ENCODE assay signal across 19 cellular contexts in the genomic region with DNA sequence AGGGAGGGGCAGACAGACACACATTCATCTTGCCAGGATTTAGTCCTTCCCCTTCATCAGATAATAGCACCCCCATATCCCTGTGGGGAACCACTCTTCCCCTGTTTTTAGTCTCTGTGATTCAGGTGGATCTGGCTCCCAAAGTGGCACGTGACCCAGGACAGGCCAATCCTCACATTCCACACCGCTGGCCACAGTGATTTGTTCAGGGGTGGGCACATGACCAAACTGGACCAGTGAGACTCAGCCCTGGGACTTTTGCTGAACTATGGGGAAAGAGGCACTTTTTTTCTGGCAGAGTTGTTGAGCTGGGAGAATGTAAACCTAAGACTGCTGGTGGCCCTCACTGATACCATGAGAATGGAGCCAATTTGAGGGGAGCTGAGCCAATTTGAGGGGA. TPM values are rescaled to one million over a fixed set of nuclear protein-coding genes. Genes with fewer than 3 reads are reported as not detected.
DNase-seq lines count a peak whose midpoint lies in the region; ATAC-seq, FAIRE-seq and TF ChIP-seq lines count a peak whose summit lies in the region.
"Had no signal": no experiment of that assay in that cellular context is flagged by ENCODE, and none has a peak within 500 bp of the region (broad histone marks: within the 10 kb centered on the region; RNA-seq: fewer than 3 reads in every experiment).

No MANE protein-coding gene starts in this region.

- H3K4me1 ChIP-seq in HepG2 (ENCODE audit: insufficient read depth, low read length): peaks cover 14% of the 10 kb centered on the region
- H3K4me1 ChIP-seq in right lobe of liver: peaks cover 0 to 21% (median 7%) of the 10 kb centered on the region in 4 donors
- peaks cover 0 to 13% of the 10 kb centered on the region in 2 donors for H3K4me1 ChIP-seq in kidney (ENCODE audit: control insufficient read depth in 1 of 2, insufficient read depth in 1 of 2, low read depth in 1 of 2, low read length in 2 of 2)
- H3K4me1 ChIP-seq in thyroid gland: peaks cover 56 to 66% of the 10 kb centered on the region in 2 donors
- H3K4me1 ChIP-seq: SJSA1 had no signal

- in situ Hi-C loops in HepG2 (cut with HindIII; ENCODE audit: extremely low pct_ligation_motif_present, low pct_unique_long_range_greater_than_20kb): no loop called here

- no peaks in the 10 kb centered on the region for H3K36me3 Mint-ChIP-seq in activated T-helper 17 cell treated with anti-CD3 and anti-CD28 coated beads, Interleukin-2, amount 50 U/mL, for 72 hours (ENCODE audit: low read depth)

- no peak for FAIRE-seq in HepG2 (lab: Jason Lieb, UNC)
- FAIRE-seq in kidney (lab: Jason Lieb, UNC): no peak
- FAIRE-seq: GM19239 had no signal

- TF ChIP-seq EP300 in HepG2 (IDR thresholded peaks at IDR 0.05; ENCODE audit: low read depth in 2 of 2, low read length in 2 of 2): no peak
- TF ChIP-seq EP300 in HepG2 (CRISPR knock-in tag; IDR thresholded peaks at IDR 0.05; ENCODE audit: borderline replicate concordance): no peak

- H3K4me3 ChIP-seq in HepG2 (replicated peaks in 1 of 3; ENCODE audit: insufficient read depth in 1 of 3, low read depth in 2 of 3, low read length in 3 of 3) (no peak overlapping the region), right lobe of liver (no peak overlapping the region), kidney (ENCODE audit: low read length in 2 of 2) (no peak overlapping the region), thyroid gland (replicated peaks in 1 of 3) (no peak overlapping the region)
- H3K4me3 ChIP-seq: SJSA1 had no signal

- H4K20me1 ChIP-seq in HepG2 (ENCODE audit: insufficient read depth, low read length): no peaks in the 10 kb centered on the region

- no peaks in the 10 kb centered on the region for H3K79me2 ChIP-seq in HepG2 (ENCODE audit: insufficient read depth, low read length)

- H3K9me3 ChIP-seq in HepG2 (ENCODE audit: low read length): no peaks in the 10 kb centered on the region
- H3K9me3 ChIP-seq in right lobe of liver: no peaks in the 10 kb centered on the region
- no peaks in the 10 kb centered on the region for H3K9me3 ChIP-seq in kidney (ENCODE audit: control insufficient read depth in 1 of 2, low read length in 2 of 2)
- no peaks in the 10 kb centered on the region for H3K9me3 ChIP-seq in thyroid gland
- H3K9me3 ChIP-seq: SJSA1 had no signal

- 0% methylated on average over 2 of the region's 2 CpGs for WGBS in HepG2 (ENCODE audit: low lambda C conversion rate)
- WGBS in right lobe of liver (ENCODE audit: insufficient coverage, low coverage, low lambda C conversion rate, missing lambda C conversion rate): no CpG with 5 or more reads among the region's 2 CpGs
- WGBS in thyroid gland, 2 donors: 51 to 63% methylated on average over 2 of the region's 2 CpGs

- BruUV-seq in HepG2 (replicated peaks; lab: Mats Ljungman, UMichigan): no TSS peak

- intact Hi-C loops in HepG2 (cut with micrococcal nuclease; ENCODE audit: unreplicated experiment) (no loop called here), right lobe of liver (cut with DNase I) (no loop called here), kidney (cut with DNase I) (no loop called here), thyroid gland (cut with DNase I) (no loop called here)

- TF ChIP-seq RAD21 in HepG2 (CRISPR knock-in tag; IDR thresholded peaks at IDR 0.05): no peak

- TF ChIP-seq CTCF in HepG2 (CRISPR knock-in tag; IDR thresholded peaks at IDR 0.05) (no peak), right lobe of liver (IDR thresholded peaks at IDR 0.05) (no peak), kidney (IDR thresholded peaks at IDR 0.05; ENCODE audit: borderline replicate concordance, extremely low read depth, insufficient read depth) (no peak), thyroid gland (IDR thresholded peaks at IDR 0.05) (no peak)

- POLR2A ChIA-PET in HepG2 (lab: Yijun Ruan, JAX): no interaction called here

- no peak for DNase-seq in HepG2 (ENCODE audit: low spot score)
- no peak for DNase-seq in right lobe of liver
- DNase-seq in kidney: peak; percentile 41
- DNase-seq in thyroid gland: peak; percentile 57 to 74
- no peak for DNase-seq in nucleus accumbens (lab: John Stamatoyannopoulos, UW)
- DNase-seq in RKO (ENCODE audit: low spot score): no peak
- DNase-seq: C1 segment of cervical spinal cord; GF-D8; H7; NCI-H1930; NCI-H2171; NCI-H446 treated with DMSO at 0.1 percent for 48 hours; NK-92 treated with Interleukin-12 subunit alpha and Interleukin-12 subunit beta, amount 100 ng/mL, for 24 hours; PC-3 had no signal

- TF ChIP-seq POLR2A in HepG2 (IDR thresholded peaks at IDR 0.05; ENCODE audit: insufficient read depth in 1 of 2, low read depth in 2 of 2, low read length in 2 of 2) (no peak), right lobe of liver (IDR thresholded peaks at IDR 0.05) (no peak), thyroid gland (IDR thresholded peaks at IDR 0.05) (no peak)

- H3K9me3 Mint-ChIP-seq in activated T-helper 17 cell treated with anti-CD3 and anti-CD28 coated beads, Interleukin-2, amount 50 U/mL, for 72 hours: no peaks in the 10 kb centered on the region

- no peaks in the 10 kb centered on the region for H3K27me3 Mint-ChIP-seq in activated T-helper 17 cell treated with anti-CD3 and anti-CD28 coated beads, Interleukin-2, amount 50 U/mL, for 72 hours

- H3K27me3 ChIP-seq in HepG2 (ENCODE audit: control insufficient read depth in 1 of 2, insufficient read depth in 2 of 2, low read length in 2 of 2) (0 out of 5 replicates have a peak, but pooled peaks cover 0 to 3% of the 10 kb centered on the region in 2 experiments), right lobe of liver (no peaks in the 10 kb centered on the region), thyroid gland (no peaks in the 10 kb centered on the region)

- H3K27ac Mint-ChIP-seq in activated T-helper 17 cell treated with anti-CD3 and anti-CD28 coated beads, Interleukin-2, amount 50 U/mL, for 72 hours: no peak overlapping the region

- CTCF ChIA-PET in HepG2 (lab: Yijun Ruan, JAX; ENCODE audit: low intra/inter-chr PET ratio, low total read pairs): no interaction called here

- no peaks in the 10 kb centered on the region for H3K4me1 Mint-ChIP-seq in activated T-helper 17 cell treated with anti-CD3 and anti-CD28 coated beads, Interleukin-2, amount 50 U/mL, for 72 hours

- no peak overlapping the region for H3K4me3 Mint-ChIP-seq in activated T-helper 17 cell treated with anti-CD3 and anti-CD28 coated beads, Interleukin-2, amount 50 U/mL, for 72 hours

- no peak overlapping the region for H3K27ac ChIP-seq in HepG2 (ENCODE audit: extremely low read length, insufficient read depth, low read length)
- H3K27ac ChIP-seq in right lobe of liver: no peak overlapping the region
- H3K27ac ChIP-seq in kidney (ENCODE audit: low read depth in 2 of 2, low read length in 2 of 2): no peak overlapping the region
- H3K27ac ChIP-seq in thyroid gland: peak overlapping the region; percentile 93 to 98 (median 98)
- H3K27ac ChIP-seq: SJSA1 had no signal

- no peak overlapping the region for H2AFZ ChIP-seq in HepG2 (ENCODE audit: low read length)

- H3K4me2 ChIP-seq in HepG2 (ENCODE audit: low read depth, low read length): no peak overlapping the region

- no peak for ATAC-seq in HepG2
- no peak for ATAC-seq in right lobe of liver
- peak; percentile 29 for ATAC-seq in activated T-helper 17 cell treated with anti-CD3 and anti-CD28 coated beads, Interleukin-2, amount 50 U/mL, for 72 hours (replicated peaks)
- ATAC-seq in GM19455 (IDR thresholded peaks at IDR 0.05; ENCODE audit: unreplicated experiment): no peak
- ATAC-seq: PC-3 had no signal

- H3K9ac ChIP-seq in HepG2 (ENCODE audit: insufficient read depth, low read depth, low read length) (no peak overlapping the region), kidney (ENCODE audit: low read length in 2 of 2) (no peak overlapping the region)

- no peaks in the 10 kb centered on the region for H3K36me3 ChIP-seq in HepG2 (replicated peaks in 1 of 2; ENCODE audit: control insufficient read depth in 1 of 2, insufficient read depth in 2 of 2, low read length in 2 of 2)
- no peaks in the 10 kb centered on the region for H3K36me3 ChIP-seq in right lobe of liver
- H3K36me3 ChIP-seq in kidney (ENCODE audit: control insufficient read depth in 1 of 2, insufficient read depth in 2 of 2, low read length in 2 of 2): no peaks in the 10 kb centered on the region
- H3K36me3 ChIP-seq in thyroid gland: no peaks in the 10 kb centered on the region
- H3K36me3 ChIP-seq: SJSA1 had no signal

RNA-seq across cellular contexts. Expression of a gene that starts 19.1 kb away (rescaled TPM):
- total RNA-seq in HepG2 (2016; rRNA removed; fragmentation: Illumina TruSeq; extraction: Trizol): 0.81 and 1.6 TPM in 2 replicates
- total RNA-seq in HepG2 (2016; cell fraction: cytosol; rRNA removed; fragmentation: Illumina TruSeq; extraction: Trizol; ENCODE audit: low read depth): 0.40 and 0.53 TPM in 2 replicates
- 0.82 and 1.2 TPM in 2 replicates for total RNA-seq in HepG2 (2016; cell fraction: insoluble cytoplasmic fraction; rRNA removed; fragmentation: Illumina TruSeq; extraction: Trizol)
- 0.83 and 1.3 TPM in 2 replicates for total RNA-seq in HepG2 (2016; cell fraction: membrane; rRNA removed; fragmentation: Illumina TruSeq; extraction: Trizol)
- 0.50 and 0.65 TPM in 2 replicates for total RNA-seq in HepG2 (2016; cell fraction: nucleus; rRNA removed; fragmentation: Illumina TruSeq; extraction: Trizol)
- 0.38 and 0.52 TPM in 2 replicates for polyA plus RNA-seq in HepG2 (2011; rRNA removed)
- polyA plus RNA-seq in HepG2 (2011; cell fraction: cytosol; rRNA removed): 0.43 and 0.56 TPM in 2 replicates
- polyA plus RNA-seq in HepG2 (2011; cell fraction: nucleus; rRNA removed): 0.82 and 0.85 TPM in 2 replicates
- polyA plus RNA-seq in HepG2 (2012): 0.79 and 0.97 TPM in 2 replicates
- polyA plus RNA-seq in HepG2 (2016; cell fraction: cytosol; fragmentation: Illumina TruSeq; extraction: Trizol; ENCODE audit: low read depth): 0.18 and 0.51 TPM in 2 replicates
- 0.80 and 0.87 TPM in 2 replicates for polyA plus RNA-seq in HepG2 (2016; cell fraction: insoluble cytoplasmic fraction; fragmentation: Illumina TruSeq; extraction: Trizol; ENCODE audit: low read depth)
- polyA plus RNA-seq in HepG2 (2016; cell fraction: membrane; fragmentation: Illumina TruSeq; extraction: Trizol; ENCODE audit: low read depth): 0.63 and 0.69 TPM in 2 replicates
- 1.6 and 1.8 TPM in 2 replicates for polyA plus RNA-seq in HepG2 (2016; cell fraction: nucleus; fragmentation: Illumina TruSeq; extraction: Trizol; ENCODE audit: insufficient read depth, low read depth)
- 1.8 and 4.9 TPM in 2 replicates for polyA minus RNA-seq in HepG2 (2011; rRNA and poly(A)+ RNA removed; ENCODE audit: low replicate concordance)
- 0.49 and 1.8 TPM in 2 replicates for polyA minus RNA-seq in HepG2 (2011; cell fraction: cytosol; rRNA and poly(A)+ RNA removed)
- 0.26 and 0.75 TPM in 2 replicates for polyA minus RNA-seq in HepG2 (2011; cell fraction: nucleus; rRNA and poly(A)+ RNA removed)
- 1 to 10 TPM in 5 of 6 experiments, under 1 TPM in 1; 0.93 to 3.7 (median 2.0) TPM for total RNA-seq in right lobe of liver
- total RNA-seq in activated T-helper 17 cell treated with anti-CD3 and anti-CD28 coated beads, Interleukin-2, amount 50 U/mL, for 72 hours: under 1 TPM in 1 of 2 donors, not detected in 1; 0.32 TPM
- 4.8 TPM for total RNA-seq in kidney
- 3.6 TPM for polyA plus RNA-seq in kidney (ENCODE audit: insufficient read depth, low read depth, low replicate concordance)
- 10 to 100 TPM in 3 of 4 donors, 1 to 10 TPM in 1; 7.3 to 18.9 (median 15.9) TPM for total RNA-seq in thyroid gland
- total RNA-seq: Daoy, SJSA1 had no signal

RNA-seq across cellular contexts. Expression of a gene that starts 56.0 kb away (rescaled TPM):
- total RNA-seq in HepG2 (2016; rRNA removed; fragmentation: Illumina TruSeq; extraction: Trizol) (16.9 and 25.1 TPM in 2 replicates), right lobe of liver (1 to 10 TPM in 3 of 6 experiments, under 1 TPM in 3; 0.15 to 3.2 (median 1.0) TPM), kidney (4.5 TPM), thyroid gland (1 to 10 TPM; 2.8 to 7.8 (median 7.2) TPM)
- 1.7 and 1.8 TPM in 2 replicates for total RNA-seq in HepG2 (2016; cell fraction: cytosol; rRNA removed; fragmentation: Illumina TruSeq; extraction: Trizol; ENCODE audit: low read depth)
- 17.1 and 23.6 TPM in 2 replicates for total RNA-seq in HepG2 (2016; cell fraction: insoluble cytoplasmic fraction; rRNA removed; fragmentation: Illumina TruSeq; extraction: Trizol)
- 6.6 and 7.3 TPM in 2 replicates for total RNA-seq in HepG2 (2016; cell fraction: membrane; rRNA removed; fragmentation: Illumina TruSeq; extraction: Trizol)
- 47.1 and 51.5 TPM in 2 replicates for total RNA-seq in HepG2 (2016; cell fraction: nucleus; rRNA removed; fragmentation: Illumina TruSeq; extraction: Trizol)
- polyA plus RNA-seq in HepG2 (2011; rRNA removed) (16.1 and 16.7 TPM in 2 replicates), kidney (ENCODE audit: insufficient read depth, low read depth, low replicate concordance) (0.71 TPM)
- 6.1 and 8.8 TPM in 2 replicates for polyA plus RNA-seq in HepG2 (2011; cell fraction: cytosol; rRNA removed)
- 25.7 and 29.3 TPM in 2 replicates for polyA plus RNA-seq in HepG2 (2011; cell fraction: nucleus; rRNA removed)
- 13.9 and 15.6 TPM in 2 replicates for polyA plus RNA-seq in HepG2 (2012)
- polyA plus RNA-seq in HepG2 (2016; cell fraction: cytosol; fragmentation: Illumina TruSeq; extraction: Trizol; ENCODE audit: low read depth): 0.36 and 0.37 TPM in 2 replicates
- polyA plus RNA-seq in HepG2 (2016; cell fraction: insoluble cytoplasmic fraction; fragmentation: Illumina TruSeq; extraction: Trizol; ENCODE audit: low read depth): 4.3 and 4.5 TPM in 2 replicates
- polyA plus RNA-seq in HepG2 (2016; cell fraction: membrane; fragmentation: Illumina TruSeq; extraction: Trizol; ENCODE audit: low read depth): 0.42 and 0.73 TPM in 2 replicates
- 41.4 and 45.9 TPM in 2 replicates for polyA plus RNA-seq in HepG2 (2016; cell fraction: nucleus; fragmentation: Illumina TruSeq; extraction: Trizol; ENCODE audit: insufficient read depth, low read depth)
- polyA minus RNA-seq in HepG2 (2011; rRNA and poly(A)+ RNA removed; ENCODE audit: low replicate concordance): 26.3 and 35.1 TPM in 2 replicates
- polyA minus RNA-seq in HepG2 (2011; cell fraction: cytosol; rRNA and poly(A)+ RNA removed): 24.1 and 35.0 TPM in 2 replicates
- polyA minus RNA-seq in HepG2 (2011; cell fraction: nucleus; rRNA and poly(A)+ RNA removed): 50.6 and 66.1 TPM in 2 replicates
- total RNA-seq in activated T-helper 17 cell treated with anti-CD3 and anti-CD28 coated beads, Interleukin-2, amount 50 U/mL, for 72 hours: under 1 TPM; 0.73 to 0.95 TPM

Comparison
In these comparisons a context has a peak if more than half of its experiments do, and no peak if none do; other contexts are left out.
1. DNase-seq: peak in kidney (single experiment) and thyroid gland (2 of 2); none in HepG2 (single experiment), right lobe of liver (0 of 3), nucleus accumbens (0 of 56) and RKO (single experiment).
2. H3K27ac ChIP-seq: peak in thyroid gland (3 of 3); none in HepG2 (single experiment), right lobe of liver (0 of 3) and kidney (0 of 2).